ENCODE assay signal across 8 cellular contexts in the genomic region with DNA sequence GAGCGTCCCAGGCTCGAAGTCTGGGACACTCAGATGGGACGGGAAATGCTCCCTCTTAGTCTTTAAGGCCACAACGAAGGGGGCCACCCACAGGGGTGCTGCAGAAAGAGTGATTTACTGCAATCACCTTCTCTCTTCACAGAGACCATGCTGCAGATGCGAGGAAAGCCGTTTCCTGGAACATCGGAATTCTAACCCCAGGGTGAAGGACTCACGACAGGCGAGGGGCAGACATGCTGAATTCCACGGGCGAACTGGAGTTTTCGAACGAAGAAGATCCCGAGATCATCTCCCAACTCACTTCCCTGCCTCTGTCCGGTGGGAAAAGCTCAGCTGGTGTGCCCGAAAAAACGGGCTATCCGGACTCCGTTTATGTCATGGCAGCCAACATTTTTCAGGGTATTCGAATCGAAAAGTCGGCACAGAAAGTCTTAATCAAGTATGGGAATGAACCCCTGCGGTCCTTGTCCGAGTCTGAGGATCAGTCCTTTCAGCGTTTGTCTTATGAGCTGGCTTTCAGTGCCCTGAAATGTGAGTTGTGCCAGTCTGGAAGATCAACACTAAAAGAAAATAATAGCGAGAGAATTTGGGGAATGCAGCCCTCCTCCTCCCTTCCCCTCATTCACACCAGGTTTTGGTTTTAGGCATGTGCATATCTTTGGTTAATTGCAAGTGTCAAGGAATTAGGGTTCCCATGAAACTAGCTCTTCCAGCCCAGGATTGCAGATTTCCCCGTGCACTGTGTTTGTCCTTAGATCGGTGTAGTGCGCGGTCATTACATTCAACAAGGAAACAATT. TPM values are rescaled to one million over a fixed set of nuclear protein-coding genes. Genes with fewer than 3 reads are reported as not detected.
DNase-seq lines count a peak whose midpoint lies in the region; ATAC-seq and TF ChIP-seq lines count a peak whose summit lies in the region.

No MANE protein-coding gene starts in this region.

- no peaks in the 10 kb centered on the region for H3K9me2 ChIP-seq in Karpas-422 (replicated peaks; ENCODE audit: insufficient read depth, low read length)

- H3K27me3 ChIP-seq in lung (ENCODE audit: control insufficient read depth, insufficient read depth) (no peaks in the 10 kb centered on the region), upper lobe of right lung (peaks cover 4% of the 10 kb centered on the region), Karpas-422 (ENCODE audit: low read length) (no peaks in the 10 kb centered on the region)

- no peak overlapping the region for H3K4me3 ChIP-seq in lung
- peak overlapping the region; percentile 64 for H3K4me3 ChIP-seq in upper lobe of right lung
- no peak overlapping the region for H3K4me3 ChIP-seq in Karpas-422 (ENCODE audit: low read length)

- peak overlapping the region; percentile 78 to 89 (median 82) for H3K4me3 Mint-ChIP-seq in brain

- ATAC-seq in lung (ENCODE audit: insufficient read depth, low FRiP score) (peak; percentile 20), upper lobe of right lung (peak; percentile 29), GM21515 (IDR thresholded peaks at IDR 0.05; ENCODE audit: unreplicated experiment) (no peak)

- no peaks in the 10 kb centered on the region for H4K20me1 ChIP-seq in Karpas-422 (ENCODE audit: insufficient read depth, low read depth, low read length)

- peaks cover 3 to 16% (median 12%) of the 10 kb centered on the region in 5 experiments for H3K9me3 Mint-ChIP-seq in brain

- TF ChIP-seq CTCF in brain (conservative IDR thresholded peaks at IDR 0.05): no peak
- TF ChIP-seq CTCF in lung (IDR thresholded peaks at IDR 0.05; ENCODE audit: control extremely low read depth, extremely low read depth): no peak
- TF ChIP-seq CTCF in upper lobe of right lung (IDR thresholded peaks at IDR 0.05): no peak

- H3K36me3 ChIP-seq in lung (ENCODE audit: control insufficient read depth in 2 of 2, insufficient read depth in 2 of 2, low read length in 2 of 2): no peaks in the 10 kb centered on the region
- H3K36me3 ChIP-seq in upper lobe of right lung: no peaks in the 10 kb centered on the region
- H3K36me3 ChIP-seq in Karpas-422 (ENCODE audit: insufficient read depth, low read length): no peaks in the 10 kb centered on the region

- peaks cover 34% of the 10 kb centered on the region for H3K27me3 Mint-ChIP-seq in brain

- no peaks in the 10 kb centered on the region for H3K79me2 ChIP-seq in Karpas-422 (ENCODE audit: low read length)

- peak overlapping the region in 1 of 2 donors; percentile 29 for H3K27ac ChIP-seq in lung (ENCODE audit: low read depth in 1 of 2, low read length in 1 of 2)
- peak overlapping the region; percentile 70 for H3K27ac ChIP-seq in upper lobe of right lung
- H3K27ac ChIP-seq in Karpas-422 (ENCODE audit: low read length): no peak overlapping the region

- no peak overlapping the region for H3K9ac ChIP-seq in Karpas-422 (ENCODE audit: low read length)

- DNase-seq in stimulated activated CD4-positive, alpha-beta T cell treated with anti-CD3 and anti-CD28 coated beads, Interleukin-12 subunit alpha, Interleukin-12 subunit beta, amount 100 ng/mL, for 4 hours: peak; percentile 3
- no peak for DNase-seq in stimulated activated CD4-positive, alpha-beta T cell treated with anti-CD3 and anti-CD28 coated beads, Interleukin-4, amount 100 ng/mL, for 4 hours
- peak; percentile 29 for DNase-seq in lung (ENCODE audit: low spot score)
- DNase-seq in upper lobe of right lung: no peak
- DNase-seq in NCI-H1105 (lab: John Stamatoyannopoulos, UW): no peak
- no peak for DNase-seq in Karpas-422

- H2AFZ ChIP-seq in Karpas-422 (ENCODE audit: low read length): no peak overlapping the region

- 16 to 22% methylated on average over 30 of the region's 30 CpGs for WGBS in lung, 2 donors

- H3K4me1 ChIP-seq in lung (ENCODE audit: control insufficient read depth in 2 of 2, insufficient read depth in 2 of 2, low read length in 2 of 2) (no peaks in the 10 kb centered on the region), upper lobe of right lung (no peaks in the 10 kb centered on the region), Karpas-422 (ENCODE audit: low read length) (no peaks in the 10 kb centered on the region)

- H3K4me1 Mint-ChIP-seq in brain: peaks cover 16% of the 10 kb centered on the region

- peaks cover 15% of the 10 kb centered on the region for H3K36me3 Mint-ChIP-seq in brain

- H3K4me2 ChIP-seq in Karpas-422 (ENCODE audit: low read depth, low read length, poor library complexity, severe bottlenecking): no peak overlapping the region

- intact Hi-C loops in upper lobe of right lung (cut with DNase I): no loop called here

- H3K9me3 ChIP-seq in lung (ENCODE audit: control insufficient read depth in 2 of 2, insufficient read depth in 1 of 2, low read length in 1 of 2) (no peaks in the 10 kb centered on the region), upper lobe of right lung (no peaks in the 10 kb centered on the region), Karpas-422 (ENCODE audit: low read length) (no peaks in the 10 kb centered on the region)

- peak overlapping the region in 3 of 5 experiments; percentile 64 to 81 (median 70) for H3K27ac Mint-ChIP-seq in brain

RNA-seq across cellular contexts. Expression of a gene that starts 0.9 kb away (rescaled TPM):
- 6.9 TPM for polyA plus RNA-seq in brain (ENCODE audit: insufficient read depth, low read depth, low replicate concordance)
- total RNA-seq in lung: 10 to 100 TPM; 15.4 to 20.5 TPM
- polyA plus RNA-seq in lung: 1 to 10 TPM; 6.5 to 7.1 TPM
- total RNA-seq in upper lobe of right lung: 5.7 TPM
- not detected in 2 replicates for total RNA-seq in Karpas-422 (2014; rRNA removed; shearing (Covaris generic); ENCODE audit: low replicate concordance)

Comparison
In these comparisons a context has a peak if more than half of its experiments do, and no peak if none do; other contexts are left out.
1. DNase-seq: peak in stimulated activated CD4-positive, alpha-beta T cell treated with anti-CD3 and anti-CD28 coated beads, Interleukin-12 subunit alpha, Interleukin-12 subunit beta, amount 100 ng/mL, for 4 hours (single experiment) and lung (single experiment); none in stimulated activated CD4-positive, alpha-beta T cell treated with anti-CD3 and anti-CD28 coated beads, Interleukin-4, amount 100 ng/mL, for 4 hours (0 of 2), upper lobe of right lung (single experiment), NCI-H1105 (single experiment) and Karpas-422 (single experiment).